In genomic region chr19:47608908-47609879, GRCh38 we compare ENCODE assay signal across 1 cellular context.
TF ChIP-seq lines count a peak whose summit lies in the region.

Gene BICRA, plus strand, starts transcription at chr19:47609134. Its CDS starts 64,441 bp downstream, at chr19:47673575.

TF ChIP-seq in HEK293, 187 proteins besides CTCF, POLR2A, EP300 and RAD21 (continued from another document):
- TF ChIP-seq, protein P1, sequence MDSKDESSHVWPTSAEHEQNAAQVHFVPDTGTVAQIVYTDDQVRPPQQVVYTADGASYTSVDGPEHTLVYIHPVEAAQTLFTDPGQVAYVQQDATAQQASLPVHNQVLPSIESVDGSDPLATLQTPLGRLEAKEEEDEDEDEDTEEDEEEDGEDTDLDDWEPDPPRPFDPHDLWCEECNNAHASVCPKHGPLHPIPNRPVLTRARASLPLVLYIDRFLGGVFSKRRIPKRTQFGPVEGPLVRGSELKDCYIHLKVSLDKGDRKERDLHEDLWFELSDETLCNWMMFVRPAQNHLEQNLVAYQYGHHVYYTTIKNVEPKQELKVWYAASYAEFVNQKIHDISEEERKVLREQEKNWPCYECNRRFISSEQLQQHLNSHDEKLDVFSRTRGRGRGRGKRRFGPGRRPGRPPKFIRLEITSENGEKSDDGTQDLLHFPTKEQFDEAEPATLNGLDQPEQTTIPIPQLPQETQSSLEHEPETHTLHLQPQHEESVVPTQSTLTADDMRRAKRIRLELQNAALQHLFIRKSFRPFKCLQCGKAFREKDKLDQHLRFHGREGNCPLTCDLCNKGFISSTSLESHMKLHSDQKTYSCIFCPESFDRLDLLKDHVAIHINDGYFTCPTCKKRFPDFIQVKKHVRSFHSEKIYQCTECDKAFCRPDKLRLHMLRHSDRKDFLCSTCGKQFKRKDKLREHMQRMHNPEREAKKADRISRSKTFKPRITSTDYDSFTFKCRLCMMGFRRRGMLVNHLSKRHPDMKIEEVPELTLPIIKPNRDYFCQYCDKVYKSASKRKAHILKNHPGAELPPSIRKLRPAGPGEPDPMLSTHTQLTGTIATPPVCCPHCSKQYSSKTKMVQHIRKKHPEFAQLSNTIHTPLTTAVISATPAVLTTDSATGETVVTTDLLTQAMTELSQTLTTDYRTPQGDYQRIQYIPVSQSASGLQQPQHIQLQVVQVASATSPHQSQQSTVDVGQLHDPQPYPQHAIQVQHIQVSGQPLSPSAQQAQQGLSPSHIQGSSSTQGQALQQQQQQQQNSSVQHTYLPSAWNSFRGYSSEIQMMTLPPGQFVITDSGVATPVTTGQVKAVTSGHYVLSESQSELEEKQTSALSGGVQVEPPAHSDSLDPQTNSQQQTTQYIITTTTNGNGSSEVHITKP (tag by site-specific recombination; IDR thresholded peaks at IDR 0.05) = peak; percentile 88
- TF ChIP-seq ZNF169 (tag by site-specific recombination; IDR thresholded peaks at IDR 0.05) (no peak), ZNF214 (tag by site-specific recombination; IDR thresholded peaks at IDR 0.05; ENCODE audit: borderline replicate concordance) (no peak), ZNF558 (tag by site-specific recombination; IDR thresholded peaks at IDR 0.05) (no peak), KLF16 (tag by site-specific recombination; IDR thresholded peaks at IDR 0.05) (0 out of 2 replicates have a peak, but pooled peaks have one; percentile 23), HOXC10 (CRISPR knock-in tag; IDR thresholded peaks at IDR 0.05) (no peak), ZBTB10 (tag by site-specific recombination; IDR thresholded peaks at IDR 0.05) (peak; percentile 74), PRDM1 (tag by site-specific recombination; IDR thresholded peaks at IDR 0.05) (peak; percentile 72), ZNF624 (tag by site-specific recombination; IDR thresholded peaks at IDR 0.05) (no peak), ZBTB8A (tag by site-specific recombination; IDR thresholded peaks at IDR 0.05) (peak; percentile 75; the same call in 1 of the 2 replicates), ZNF473 (tag by site-specific recombination; IDR thresholded peaks at IDR 0.05) (no peak), YY2 (tag by site-specific recombination; IDR thresholded peaks at IDR 0.05) (no peak), ZNF138 (tag by site-specific recombination; IDR thresholded peaks at IDR 0.05; ENCODE audit: borderline replicate concordance) (no peak), ZNF157 (tag by site-specific recombination; IDR thresholded peaks at IDR 0.05) (no peak), ZXDB (tag by site-specific recombination; IDR thresholded peaks at IDR 0.05) (peak; percentile 100), SETDB1 (IDR thresholded peaks at IDR 0.05; ENCODE audit: insufficient read length, low read length) (no peak), ZNF660 (tag by site-specific recombination; IDR thresholded peaks at IDR 0.05) (0 out of 2 replicates have a peak, but pooled peaks have one; percentile 10), ZNF266 (tag by site-specific recombination; IDR thresholded peaks at IDR 0.05; ENCODE audit: low read depth) (no peak), ZFHX2 (tag by site-specific recombination; conservative IDR thresholded peaks at IDR 0.05) (peak; percentile 65), ZEB2 (tag by site-specific recombination; IDR thresholded peaks at IDR 0.05) (peak; percentile 46; the same call in 1 of the 2 replicates), SP7 (tag by site-specific recombination; IDR thresholded peaks at IDR 0.05) (peak; percentile 16; the same call in 1 of the 2 replicates), RBAK (tag by site-specific recombination; IDR thresholded peaks at IDR 0.05) (no peak), ZNF560 (tag by site-specific recombination; IDR thresholded peaks at IDR 0.05; ENCODE audit: borderline replicate concordance) (no peak), ZBTB7A (tag by site-specific recombination; IDR thresholded peaks at IDR 0.05; ENCODE audit: low read depth) (0 out of 2 replicates have a peak, but pooled peaks have one; percentile 44), SCRT2 (tag by site-specific recombination; IDR thresholded peaks at IDR 0.05) (no peak)
- TF ChIP-seq, protein P2, sequence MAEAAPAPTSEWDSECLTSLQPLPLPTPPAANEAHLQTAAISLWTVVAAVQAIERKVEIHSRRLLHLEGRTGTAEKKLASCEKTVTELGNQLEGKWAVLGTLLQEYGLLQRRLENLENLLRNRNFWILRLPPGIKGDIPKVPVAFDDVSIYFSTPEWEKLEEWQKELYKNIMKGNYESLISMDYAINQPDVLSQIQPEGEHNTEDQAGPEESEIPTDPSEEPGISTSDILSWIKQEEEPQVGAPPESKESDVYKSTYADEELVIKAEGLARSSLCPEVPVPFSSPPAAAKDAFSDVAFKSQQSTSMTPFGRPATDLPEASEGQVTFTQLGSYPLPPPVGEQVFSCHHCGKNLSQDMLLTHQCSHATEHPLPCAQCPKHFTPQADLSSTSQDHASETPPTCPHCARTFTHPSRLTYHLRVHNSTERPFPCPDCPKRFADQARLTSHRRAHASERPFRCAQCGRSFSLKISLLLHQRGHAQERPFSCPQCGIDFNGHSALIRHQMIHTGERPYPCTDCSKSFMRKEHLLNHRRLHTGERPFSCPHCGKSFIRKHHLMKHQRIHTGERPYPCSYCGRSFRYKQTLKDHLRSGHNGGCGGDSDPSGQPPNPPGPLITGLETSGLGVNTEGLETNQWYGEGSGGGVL (tag by site-specific recombination; IDR thresholded peaks at IDR 0.05) = peak; percentile 87
- TF ChIP-seq, protein P3, sequence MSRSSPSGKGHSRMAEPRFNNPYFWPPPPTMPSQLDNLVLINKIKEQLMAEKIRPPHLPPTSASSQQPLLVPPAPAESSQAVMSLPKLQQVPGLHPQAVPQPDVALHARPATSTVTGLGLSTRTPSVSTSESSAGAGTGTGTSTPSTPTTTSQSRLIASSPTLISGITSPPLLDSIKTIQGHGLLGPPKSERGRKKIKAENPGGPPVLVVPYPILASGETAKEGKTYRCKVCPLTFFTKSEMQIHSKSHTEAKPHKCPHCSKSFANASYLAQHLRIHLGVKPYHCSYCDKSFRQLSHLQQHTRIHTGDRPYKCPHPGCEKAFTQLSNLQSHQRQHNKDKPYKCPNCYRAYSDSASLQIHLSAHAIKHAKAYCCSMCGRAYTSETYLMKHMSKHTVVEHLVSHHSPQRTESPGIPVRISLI (tag by site-specific recombination; IDR thresholded peaks at IDR 0.05) = 0 out of 2 replicates have a peak, but pooled peaks have one; percentile 45
- TF ChIP-seq, protein P4, sequence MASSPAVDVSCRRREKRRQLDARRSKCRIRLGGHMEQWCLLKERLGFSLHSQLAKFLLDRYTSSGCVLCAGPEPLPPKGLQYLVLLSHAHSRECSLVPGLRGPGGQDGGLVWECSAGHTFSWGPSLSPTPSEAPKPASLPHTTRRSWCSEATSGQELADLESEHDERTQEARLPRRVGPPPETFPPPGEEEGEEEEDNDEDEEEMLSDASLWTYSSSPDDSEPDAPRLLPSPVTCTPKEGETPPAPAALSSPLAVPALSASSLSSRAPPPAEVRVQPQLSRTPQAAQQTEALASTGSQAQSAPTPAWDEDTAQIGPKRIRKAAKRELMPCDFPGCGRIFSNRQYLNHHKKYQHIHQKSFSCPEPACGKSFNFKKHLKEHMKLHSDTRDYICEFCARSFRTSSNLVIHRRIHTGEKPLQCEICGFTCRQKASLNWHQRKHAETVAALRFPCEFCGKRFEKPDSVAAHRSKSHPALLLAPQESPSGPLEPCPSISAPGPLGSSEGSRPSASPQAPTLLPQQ (tag by site-specific recombination; IDR thresholded peaks at IDR 0.05) = 0 out of 2 replicates have a peak, but pooled peaks have one; percentile 11
- TF ChIP-seq, protein P5, sequence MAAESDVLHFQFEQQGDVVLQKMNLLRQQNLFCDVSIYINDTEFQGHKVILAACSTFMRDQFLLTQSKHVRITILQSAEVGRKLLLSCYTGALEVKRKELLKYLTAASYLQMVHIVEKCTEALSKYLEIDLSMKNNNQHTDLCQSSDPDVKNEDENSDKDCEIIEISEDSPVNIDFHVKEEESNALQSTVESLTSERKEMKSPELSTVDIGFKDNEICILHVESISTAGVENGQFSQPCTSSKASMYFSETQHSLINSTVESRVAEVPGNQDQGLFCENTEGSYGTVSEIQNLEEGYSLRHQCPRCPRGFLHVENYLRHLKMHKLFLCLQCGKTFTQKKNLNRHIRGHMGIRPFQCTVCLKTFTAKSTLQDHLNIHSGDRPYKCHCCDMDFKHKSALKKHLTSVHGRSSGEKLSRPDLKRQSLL (tag by site-specific recombination; IDR thresholded peaks at IDR 0.05) = no peak
